ENCODE assay signal across 24 cellular contexts in the genomic region with DNA sequence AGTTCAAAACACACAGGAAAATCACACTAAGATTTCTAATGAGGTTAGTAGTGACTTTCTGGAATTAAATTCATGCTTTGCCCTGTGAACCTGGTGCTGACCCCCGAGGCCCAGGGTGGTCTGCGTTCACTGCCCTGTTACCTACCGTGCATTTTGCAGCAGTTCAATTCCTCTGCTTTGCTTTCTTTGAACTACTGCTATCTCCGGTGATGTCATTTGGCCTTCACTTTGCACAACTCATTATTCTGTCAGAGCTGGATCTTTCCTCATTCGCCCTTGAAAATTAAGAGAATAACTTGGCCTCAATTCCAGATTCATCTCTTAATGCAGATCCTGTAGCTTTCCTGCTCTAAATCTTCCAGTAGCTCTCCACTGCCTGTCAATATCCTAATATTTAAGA. TPM values are rescaled to one million over a fixed set of nuclear protein-coding genes. Genes with fewer than 3 reads are reported as not detected.
DNase-seq lines count a peak whose midpoint lies in the region; ATAC-seq and TF ChIP-seq lines count a peak whose summit lies in the region.
"Had no signal": no experiment of that assay in that cellular context is flagged by ENCODE, and none has a peak within 500 bp of the region (broad histone marks: within the 10 kb centered on the region; RNA-seq: fewer than 3 reads in every experiment).

No MANE protein-coding gene starts in this region.

- no peak overlapping the region for H3K27ac ChIP-seq in CD4-positive, alpha-beta T cell (ENCODE audit: low read depth, low read length)
- no peak overlapping the region for H3K27ac ChIP-seq in CD4-positive, alpha-beta memory T cell (ENCODE audit: low read depth, low read length)
- H3K27ac ChIP-seq in MM.1S (ENCODE audit: low read length) = peak overlapping the region; percentile 79; the same call in 1 of the 2 replicates
- no peak overlapping the region for H3K27ac ChIP-seq in breast epithelium
- H3K27ac ChIP-seq: GM23248, PC-9, RWPE1 had no signal

- peak overlapping the region; percentile 59; the same call in 1 of the 2 replicates for H3K4me2 ChIP-seq in MM.1S (ENCODE audit: low read depth, low read length)
- H3K4me2 ChIP-seq: PC-9, SK-N-SH had no signal

- CTCF ChIA-PET in CD4-positive, alpha-beta T cell (lab: Charles Lee) = interaction anchor here (1.0 to 1.4 kb wide), 3 partner anchors 8 to 42 kb away, joined by 3 to 5 read pairs (median 4); a partner anchor contains a TSS
- CTCF ChIA-PET in CD4-positive, alpha-beta memory T cell (lab: Charles Lee; ENCODE audit: partially characterized antibody) = interaction anchor here (1.0 to 2.2 kb wide), 8 partner anchors 8 to 118 kb away, joined by 3 to 6 read pairs (median 5); a partner anchor contains a TSS

- H3K9me3 ChIP-seq in CD4-positive, alpha-beta T cell (ENCODE audit: control insufficient read depth, low read length) = no peaks in the 10 kb centered on the region
- H3K9me3 ChIP-seq in CD4-positive, alpha-beta memory T cell (ENCODE audit: control insufficient read depth in 1 of 2, low read length in 2 of 2) = no peaks in the 10 kb centered on the region
- no peaks in the 10 kb centered on the region for H3K9me3 ChIP-seq in MM.1S (replicated peaks; ENCODE audit: insufficient read depth, low read length)
- no peaks in the 10 kb centered on the region for H3K9me3 ChIP-seq in breast epithelium
- H3K9me3 ChIP-seq: SK-N-SH had no signal

- H3K9me3 Mint-ChIP-seq in CD4-positive, alpha-beta T cell = no peaks in the 10 kb centered on the region
- H3K9me3 Mint-ChIP-seq in CD4-positive, alpha-beta memory T cell = peaks cover 0 to 1% (median 0%) of the 10 kb centered on the region in 8 donors
- H3K9me3 Mint-ChIP-seq: H9, HFFc6 had no signal

- H3K36me3 Mint-ChIP-seq in CD4-positive, alpha-beta T cell (ENCODE audit: low read depth) = no peaks in the 10 kb centered on the region
- no peaks in the 10 kb centered on the region for H3K36me3 Mint-ChIP-seq in CD4-positive, alpha-beta memory T cell

- no peak for DNase-seq in CD4-positive, alpha-beta T cell
- DNase-seq in CD4-positive, alpha-beta memory T cell = no peak
- DNase-seq in MM.1S (no peak), fibroblast of pulmonary artery (ENCODE audit: low read depth) (peak; percentile 3), 8988T (no peak), breast epithelium (ENCODE audit: low spot score in 2 of 2) (no peak), NCI-H2196 (lab: John Stamatoyannopoulos, UW; ENCODE audit: unreplicated experiment) (no peak)
- DNase-seq: AML-193, C1 segment of cervical spinal cord, DMS79, GM23248, H9, HFFc6, NCI-H1092 treated with DMSO at 0.1 percent for 48 hours, NCI-H146, NCI-H2029, NCI-H226, NCI-H510A treated with DMSO at 0.1 percent for 48 hours, NCI-H748 treated with DMSO at 0.1 percent for 48 hours, PC-9, SHP77 treated with DMSO at 0.1 percent for 48 hours, SK-N-SH had no signal

- H3F3A ChIP-seq in MM.1S (ENCODE audit: insufficient read depth, low read length) = peaks cover 15% of the 10 kb centered on the region

- TF ChIP-seq POLR2A in breast epithelium (IDR thresholded peaks at IDR 0.05) = no peak

- no peak overlapping the region for H2AFZ ChIP-seq in MM.1S (ENCODE audit: low read length)
- H2AFZ ChIP-seq: GM23248, PC-9 had no signal

- no peaks in the 10 kb centered on the region for H3K79me2 ChIP-seq in MM.1S (ENCODE audit: low read length)

- no peak for ATAC-seq in CD4-positive, alpha-beta T cell (ENCODE audit: poor library complexity)
- no peak for ATAC-seq in GM19463 (IDR thresholded peaks at IDR 0.05; ENCODE audit: unreplicated experiment)

- H3K9ac ChIP-seq in MM.1S (ENCODE audit: low read length) = no peak overlapping the region
- H3K9ac ChIP-seq: GM23248, SK-N-SH had no signal

- H3K27me3 ChIP-seq in CD4-positive, alpha-beta T cell (ENCODE audit: control insufficient read depth, insufficient read depth, low read length) = no peaks in the 10 kb centered on the region
- H3K27me3 ChIP-seq in CD4-positive, alpha-beta memory T cell (ENCODE audit: insufficient read depth, low read length) = no peaks in the 10 kb centered on the region
- H3K27me3 ChIP-seq in MM.1S (replicated peaks; ENCODE audit: insufficient read depth, low read length) = no peaks in the 10 kb centered on the region
- no peaks in the 10 kb centered on the region for H3K27me3 ChIP-seq in breast epithelium

- TF ChIP-seq CTCF in CD4-positive, alpha-beta T cell (IDR thresholded peaks at IDR 0.05) = no peak
- TF ChIP-seq CTCF in MM.1S (IDR thresholded peaks at IDR 0.05; ENCODE audit: low read length) (no peak), fibroblast of pulmonary artery (IDR thresholded peaks at IDR 0.05; ENCODE audit: low read length, missing control alignments) (no peak), breast epithelium (IDR thresholded peaks at IDR 0.05) (no peak)

- intact Hi-C loops in CD4-positive, alpha-beta T cell (cut with DNase I, micrococcal nuclease) = loop anchor here (1.0 to 5.0 kb wide), 3 partner anchors 8 to 746 kb away; a partner anchor contains a TSS
- intact Hi-C loops in CD4-positive, alpha-beta memory T cell (cut with micrococcal nuclease) = loop anchor here (1.0 kb wide), 1 partner anchor 8 kb away; a partner anchor contains a TSS
- intact Hi-C loops in breast epithelium (cut with DNase I; ENCODE audit: low total_unique reads) = no loop called here

- no peak overlapping the region for H3K4me3 Mint-ChIP-seq in CD4-positive, alpha-beta T cell
- H3K4me3 Mint-ChIP-seq in CD4-positive, alpha-beta memory T cell = peak overlapping the region in 2 of 8 donors; percentile 17 to 36
- H3K4me3 Mint-ChIP-seq: H9, HFFc6 had no signal

- no peaks in the 10 kb centered on the region for H4K20me1 ChIP-seq in MM.1S (ENCODE audit: insufficient read depth, low read length)

- no peak overlapping the region for H3K4me3 ChIP-seq in CD4-positive, alpha-beta memory T cell (ENCODE audit: low read length in 2 of 2)
- no peak overlapping the region for H3K4me3 ChIP-seq in MM.1S (ENCODE audit: low read length)
- H3K4me3 ChIP-seq in fibroblast of pulmonary artery (replicated peaks; ENCODE audit: low read depth, low read length) = no peak overlapping the region
- H3K4me3 ChIP-seq in breast epithelium = no peak overlapping the region
- H3K4me3 ChIP-seq: GM23248, PC-9 had no signal

- POLR2A ChIA-PET in CD4-positive, alpha-beta T cell (lab: Charles Lee) = interaction anchor here (0.6 to 2.3 kb wide), 15 partner anchors 8 to 93 kb away, joined by 3 to 9 read pairs (median 4); a partner anchor contains a TSS
- POLR2A ChIA-PET in CD4-positive, alpha-beta memory T cell (lab: Charles Lee; ENCODE audit: partially characterized antibody) = interaction anchor here (0.9 to 3.1 kb wide), 9 partner anchors 8 to 151 kb away, joined by 3 to 16 read pairs (median 3); a partner anchor contains a TSS

- peaks cover 32% of the 10 kb centered on the region for H3K4me1 ChIP-seq in CD4-positive, alpha-beta memory T cell (ENCODE audit: insufficient read depth, low read length)
- peaks cover 31% of the 10 kb centered on the region for H3K4me1 ChIP-seq in MM.1S (ENCODE audit: low read length)
- no peaks in the 10 kb centered on the region for H3K4me1 ChIP-seq in breast epithelium

- no peaks in the 10 kb centered on the region for H3K36me3 ChIP-seq in CD4-positive, alpha-beta memory T cell (ENCODE audit: insufficient read depth, low read length)
- H3K36me3 ChIP-seq in MM.1S (replicated peaks; ENCODE audit: insufficient read depth, low read length) (no peaks in the 10 kb centered on the region), breast epithelium (no peaks in the 10 kb centered on the region)

- no peaks in the 10 kb centered on the region for H3K27me3 Mint-ChIP-seq in CD4-positive, alpha-beta T cell
- no peaks in the 10 kb centered on the region for H3K27me3 Mint-ChIP-seq in CD4-positive, alpha-beta memory T cell

- H3K9me2 ChIP-seq in MM.1S (replicated peaks; ENCODE audit: insufficient read depth, low read length) = no peaks in the 10 kb centered on the region
- H3K9me2 ChIP-seq: SK-N-SH had no signal

- H3K27ac Mint-ChIP-seq in CD4-positive, alpha-beta T cell = peak overlapping the region; percentile 81
- H3K27ac Mint-ChIP-seq in CD4-positive, alpha-beta memory T cell = peak overlapping the region in 4 of 7 donors; percentile 1 to 85 (median 70)
- H3K27ac Mint-ChIP-seq: H9, HFFc6 had no signal

- peaks cover 47% of the 10 kb centered on the region for H3K4me1 Mint-ChIP-seq in CD4-positive, alpha-beta T cell (ENCODE audit: low read depth)
- H3K4me1 Mint-ChIP-seq in CD4-positive, alpha-beta memory T cell = peaks cover 31 to 65% (median 41%) of the 10 kb centered on the region in 4 donors

RNA-seq across cellular contexts. Expression of a gene that starts 8.8 kb away (rescaled TPM):
- total RNA-seq in CD4-positive, alpha-beta T cell = under 1 TPM in 1 of 2 experiments, not detected in 1; 0.17 TPM
- under 1 TPM; 0.49 to 0.75 TPM for total RNA-seq in CD4-positive, alpha-beta memory T cell
- under 1 TPM; 0.41 to 0.57 TPM for polyA plus RNA-seq in CD4-positive, alpha-beta memory T cell
- under 1 TPM; 0.15 to 0.33 (median 0.16) TPM for total RNA-seq in breast epithelium
- total RNA-seq: GM23248, H9, HFFc6, PC-9 had no signal
- polyA plus RNA-seq: GM23248 had no signal

RNA-seq across cellular contexts. Expression of a gene that starts 21.0 kb away (rescaled TPM):
- total RNA-seq in CD4-positive, alpha-beta T cell = 100 to 1,000 TPM; 266 to 276 TPM
- total RNA-seq in CD4-positive, alpha-beta memory T cell = 100 to 1,000 TPM; 466 to 497 TPM
- polyA plus RNA-seq in CD4-positive, alpha-beta memory T cell = 1,000 to 10,000 TPM; 1,169 to 1,658 TPM
- 10 to 100 TPM; 28.2 to 94.9 (median 61.3) TPM for total RNA-seq in breast epithelium
- total RNA-seq: GM23248 had no signal
